In the genomic region with DNA sequence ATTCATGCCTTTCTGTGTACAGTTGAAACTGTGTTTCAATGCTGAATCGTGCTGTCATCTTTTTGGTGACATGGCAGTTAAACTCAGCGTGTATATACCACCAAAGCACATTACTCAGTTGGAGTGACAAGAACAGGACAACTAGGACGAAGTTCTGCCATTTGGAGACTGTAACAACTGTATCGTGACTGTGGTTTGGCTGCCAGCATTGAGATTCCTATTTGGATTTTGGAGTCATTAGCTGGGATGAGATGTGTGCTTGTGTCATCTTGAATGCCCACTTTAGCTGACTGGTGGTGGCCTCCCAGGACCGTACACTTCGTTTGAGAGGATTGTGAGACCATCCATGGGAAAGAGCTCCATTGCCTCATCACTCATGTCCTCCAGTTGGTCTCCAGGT, we compare ENCODE assay signal across 1 cellular context.
TF ChIP-seq lines count a peak whose summit lies in the region.

No MANE protein-coding gene starts in this region.

TF ChIP-seq in IMR-90, 13 proteins besides CTCF, POLR2A, EP300 and RAD21:
- TF ChIP-seq NFE2L2 (IDR thresholded peaks at IDR 0.05; ENCODE audit: low read depth, low read length) (no peak), CEBPB (IDR thresholded peaks at IDR 0.05; ENCODE audit: low read depth, low read length) (no peak), MAFK (IDR thresholded peaks at IDR 0.05; ENCODE audit: low read depth, low read length) (no peak)
